1 cellular context compared by ENCODE assay signal in genomic region chr1:50720457-50721053, GRCh38.
TF ChIP-seq lines count a peak whose summit lies in the region.

No MANE protein-coding gene starts in this region.

TF ChIP-seq in K562, 482 proteins besides CTCF, POLR2A, EP300 and RAD21 (continued from another document and continues in another):
- TF ChIP-seq HES1 (IDR thresholded peaks at IDR 0.05; ENCODE audit: low read depth) (0 out of 2 replicates have a peak, but pooled peaks have one; percentile 16), TCF7 (IDR thresholded peaks at IDR 0.05; ENCODE audit: borderline replicate concordance) (peak; percentile 41; the same call in 1 of the 2 replicates), YBX1 (IDR thresholded peaks at IDR 0.05) (no peak), TEAD1 (CRISPR knock-in tag; IDR thresholded peaks at IDR 0.05) (peak; percentile 100), FOXK2 (conservative IDR thresholded peaks at IDR 0.05 in 1 of 2, IDR thresholded peaks at IDR 0.05 in 1 of 2; ENCODE audit: low read depth in 2 of 2) (0 out of 4 replicates have a peak, but pooled peaks of 1 of the 2 experiments have one; percentile 34), KDM1A (IDR thresholded peaks at IDR 0.05) (peak; percentile 71 to 76; a peak in 3 of 4 replicates), ZNF77 (CRISPR knock-in tag; IDR thresholded peaks at IDR 0.05) (no peak), FOXA3 (CRISPR knock-in tag; conservative IDR thresholded peaks at IDR 0.05 in 1 of 2, IDR thresholded peaks at IDR 0.05 in 1 of 2) (0 out of 4 replicates have a peak, but pooled peaks of 1 of the 2 experiments have one; percentile 40), DACH1 (IDR thresholded peaks at IDR 0.05; ENCODE audit: partially characterized antibody) (peak; percentile 93), MTA3 (IDR thresholded peaks at IDR 0.05; ENCODE audit: borderline replicate concordance) (peak; percentile 29; the same call in 1 of the 2 replicates), SMARCA4 (IDR thresholded peaks at IDR 0.05) (peak; percentile 90), TAF9B (IDR thresholded peaks at IDR 0.05; ENCODE audit: partially characterized antibody) (peak; percentile 75), FOXM1 (IDR thresholded peaks at IDR 0.05; ENCODE audit: low read depth) (peak; percentile 71), FOXM1 (CRISPR knock-in tag; IDR thresholded peaks at IDR 0.05; ENCODE audit: low read depth) (no peak), CTBP1 (IDR thresholded peaks at IDR 0.05; ENCODE audit: borderline replicate concordance) (peak; percentile 81), RBM34 (IDR thresholded peaks at IDR 0.05; ENCODE audit: borderline replicate concordance, insufficient read depth, low read length) (no peak), DPF2 (IDR thresholded peaks at IDR 0.05) (peak; percentile 90), CCNT2 (IDR thresholded peaks at IDR 0.05; ENCODE audit: borderline replicate concordance, extremely low read depth, insufficient read length, low read depth, low read length) (peak; percentile 58), ARID1B (IDR thresholded peaks at IDR 0.05) (peak; percentile 95), CC2D1A (IDR thresholded peaks at IDR 0.05) (peak; percentile 56; the same call in 1 of the 2 replicates), ZNF589 (CRISPR knock-in tag; IDR thresholded peaks at IDR 0.05; ENCODE audit: low read depth) (peak; percentile 10; the same call in 1 of the 2 replicates), ZNF318 (IDR thresholded peaks at IDR 0.05; ENCODE audit: borderline replicate concordance in 1 of 2, low read depth in 1 of 2) (peak in 1 of 2 experiments; percentile 43; a peak in 1 of 4 replicates), ASH1L (IDR thresholded peaks at IDR 0.05; ENCODE audit: borderline replicate concordance, low read depth, partially characterized antibody) (no peak), SMARCE1 (IDR thresholded peaks at IDR 0.05) (peak; percentile 80), TAF15 (IDR thresholded peaks at IDR 0.05; ENCODE audit: low read depth, low read length) (no peak), SNIP1 (IDR thresholded peaks at IDR 0.05; ENCODE audit: low read depth) (no peak), MAZ (CRISPR knock-in tag; conservative IDR thresholded peaks at IDR 0.05 in 1 of 2, IDR thresholded peaks at IDR 0.05 in 1 of 2) (peak; percentile 100), RCOR1 (IDR thresholded peaks at IDR 0.05; ENCODE audit: borderline replicate concordance in 1 of 2, low read depth in 2 of 2, low read length in 2 of 2) (peak; percentile 28 to 86; a peak in 2 of 4 replicates), MYNN (IDR thresholded peaks at IDR 0.05) (peak; percentile 66; the same call in 1 of the 2 replicates), MYNN (CRISPR knock-in tag; IDR thresholded peaks at IDR 0.05) (no peak), ZC3H11A (IDR thresholded peaks at IDR 0.05; ENCODE audit: low read depth, low read length) (no peak), ZC3H8 (IDR thresholded peaks at IDR 0.05) (no peak), NCOA1 (IDR thresholded peaks at IDR 0.05; ENCODE audit: low read depth) (peak; percentile 47; the same call in 1 of the 2 replicates), FOXJ2 (tag; IDR thresholded peaks at IDR 0.05) (peak; percentile 63; the same call in 1 of the 2 replicates), RAD51 (IDR thresholded peaks at IDR 0.05; ENCODE audit: borderline replicate concordance, low read depth) (no peak), ARID3B (CRISPR knock-in tag; IDR thresholded peaks at IDR 0.05; ENCODE audit: borderline replicate concordance) (no peak), NCOA2 (IDR thresholded peaks at IDR 0.05; ENCODE audit: partially characterized antibody in 2 of 2) (peak in 1 of 2 experiments; percentile 11), POLR2AphosphoS5 (IDR thresholded peaks at IDR 0.05; ENCODE audit: control insufficient read depth, insufficient read depth, low read depth, low read length) (peak; percentile 83), PHB2 (IDR thresholded peaks at IDR 0.05; ENCODE audit: low read depth) (peak; percentile 39; the same call in 1 of the 2 replicates), HDAC6 (IDR thresholded peaks at IDR 0.05; ENCODE audit: low read depth, low read length) (no peak), FOXJ3 (CRISPR knock-in tag; IDR thresholded peaks at IDR 0.05) (no peak), SMAD4 (CRISPR knock-in tag; conservative IDR thresholded peaks at IDR 0.05) (peak; percentile 69), CTCFL (IDR thresholded peaks at IDR 0.05; ENCODE audit: borderline replicate concordance, insufficient read depth, low read depth, low read length, poor library complexity, severe bottlenecking) (no peak), TOE1 (IDR thresholded peaks at IDR 0.05; ENCODE audit: borderline replicate concordance) (peak; percentile 53; the same call in 1 of the 2 replicates), TOE1 (CRISPR knock-in tag; IDR thresholded peaks at IDR 0.05; ENCODE audit: borderline replicate concordance, low read depth) (no peak), KLF6 (CRISPR knock-in tag; IDR thresholded peaks at IDR 0.05; ENCODE audit: borderline replicate concordance) (no peak), TBL1XR1 (IDR thresholded peaks at IDR 0.05; ENCODE audit: low read length in 2 of 2) (peak in 1 of 2 experiments; percentile 73; a peak in 2 of 4 replicates), HSF4 (CRISPR knock-in tag; IDR thresholded peaks at IDR 0.05; ENCODE audit: borderline replicate concordance) (peak; percentile 77; the same call in 1 of the 2 replicates), HDAC1 (IDR thresholded peaks at IDR 0.05) (peak; percentile 12 to 84; a peak in 2 of 4 replicates), TEAD2 (tag; IDR thresholded peaks at IDR 0.05) (peak; percentile 100), GABPB1 (CRISPR knock-in tag; IDR thresholded peaks at IDR 0.05) (no peak), ATF1 (CRISPR knock-in tag; IDR thresholded peaks at IDR 0.05) (no peak), ATF1 (tag; IDR thresholded peaks at IDR 0.05) (0 out of 2 replicates have a peak, but pooled peaks have one; percentile 8), STAT5B (CRISPR knock-in tag; IDR thresholded peaks at IDR 0.05) (no peak)
- TF ChIP-seq, protein P1, sequence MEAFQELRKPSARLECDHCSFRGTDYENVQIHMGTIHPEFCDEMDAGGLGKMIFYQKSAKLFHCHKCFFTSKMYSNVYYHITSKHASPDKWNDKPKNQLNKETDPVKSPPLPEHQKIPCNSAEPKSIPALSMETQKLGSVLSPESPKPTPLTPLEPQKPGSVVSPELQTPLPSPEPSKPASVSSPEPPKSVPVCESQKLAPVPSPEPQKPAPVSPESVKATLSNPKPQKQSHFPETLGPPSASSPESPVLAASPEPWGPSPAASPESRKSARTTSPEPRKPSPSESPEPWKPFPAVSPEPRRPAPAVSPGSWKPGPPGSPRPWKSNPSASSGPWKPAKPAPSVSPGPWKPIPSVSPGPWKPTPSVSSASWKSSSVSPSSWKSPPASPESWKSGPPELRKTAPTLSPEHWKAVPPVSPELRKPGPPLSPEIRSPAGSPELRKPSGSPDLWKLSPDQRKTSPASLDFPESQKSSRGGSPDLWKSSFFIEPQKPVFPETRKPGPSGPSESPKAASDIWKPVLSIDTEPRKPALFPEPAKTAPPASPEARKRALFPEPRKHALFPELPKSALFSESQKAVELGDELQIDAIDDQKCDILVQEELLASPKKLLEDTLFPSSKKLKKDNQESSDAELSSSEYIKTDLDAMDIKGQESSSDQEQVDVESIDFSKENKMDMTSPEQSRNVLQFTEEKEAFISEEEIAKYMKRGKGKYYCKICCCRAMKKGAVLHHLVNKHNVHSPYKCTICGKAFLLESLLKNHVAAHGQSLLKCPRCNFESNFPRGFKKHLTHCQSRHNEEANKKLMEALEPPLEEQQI (IDR thresholded peaks at IDR 0.05), result peak; percentile 79
- TF ChIP-seq, protein P2, sequence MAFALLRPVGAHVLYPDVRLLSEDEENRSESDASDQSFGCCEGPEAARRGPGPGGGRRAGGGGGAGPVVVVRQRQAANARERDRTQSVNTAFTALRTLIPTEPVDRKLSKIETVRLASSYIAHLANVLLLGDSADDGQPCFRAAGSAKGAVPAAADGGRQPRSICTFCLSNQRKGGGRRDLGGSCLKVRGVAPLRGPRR (CRISPR knock-in tag; IDR thresholded peaks at IDR 0.05), result no peak
